21 cellular contexts compared by ENCODE assay signal in genomic region chr2:201890447-201890846, GRCh38.
DNase-seq lines count a peak whose midpoint lies in the region; TF ChIP-seq lines count a peak whose summit lies in the region.
"Had no signal": no experiment of that assay in that cellular context is flagged by ENCODE, and none has a peak within 500 bp of the region (broad histone marks: within the 10 kb centered on the region; RNA-seq: fewer than 3 reads in every experiment).

No MANE protein-coding gene starts in this region.

- H4K20me1 ChIP-seq in SK-N-SH (ENCODE audit: insufficient read depth) = no peaks in the 10 kb centered on the region
- no peaks in the 10 kb centered on the region for H4K20me1 ChIP-seq in osteoblast (ENCODE audit: insufficient read depth, low read length)

- DNase-seq in SK-N-SH (no peak), fibroblast of mammary gland (ENCODE audit: low read depth) (peak; percentile 74), suprapubic skin (ENCODE audit: low spot score in 2 of 2) (no peak), T-helper 2 cell (no peak), NCI-H1048 (lab: John Stamatoyannopoulos, UW) (no peak), osteoblast (ENCODE audit: insufficient read length, low spot score, missing footprints) (no peak)
- DNase-seq: activated CD4-positive, CD25-positive, alpha-beta regulatory T cell treated with anti-CD3 and anti-CD28 coated beads, Interleukin-2, amount 50 U/mL, for 72 hours; activated CD8-positive, alpha-beta memory T cell treated with anti-CD3 and anti-CD28 coated beads, Interleukin-2, amount 10 ng/mL, durations not matched to agents 7 days and 5 days; aorta; glutamatergic neuron; MG63; naive thymus-derived CD8-positive, alpha-beta T cell; NCI-H187; NCI-H345; NK-92 treated with Interleukin-12 subunit alpha and Interleukin-12 subunit beta, amount 100 ng/mL, for 24 hours; Right ventricle myocardium superior; spleen had no signal

- POLR2A ChIA-PET in HEK293 (lab: Yijun Ruan, JAX) (no interaction called here), SK-N-SH (lab: Yijun Ruan, JAX) (no interaction called here)

- TF ChIP-seq POLR2A in suprapubic skin (IDR thresholded peaks at IDR 0.05) = no peak

- peaks cover 7% of the 10 kb centered on the region for H3F3A ChIP-seq in SK-N-SH (replicated peaks; ENCODE audit: insufficient read depth)

- no peaks in the 10 kb centered on the region for H3K27me3 ChIP-seq in SK-N-SH (ENCODE audit: insufficient read depth)
- no peaks in the 10 kb centered on the region for H3K27me3 ChIP-seq in suprapubic skin
- no peaks in the 10 kb centered on the region for H3K27me3 ChIP-seq in osteoblast (ENCODE audit: insufficient read depth, low read length)
- H3K27me3 ChIP-seq: MG63 had no signal

- CTCF ChIA-PET in HEK293 (lab: Yijun Ruan, JAX) = no interaction called here
- CTCF ChIA-PET in SK-N-SH (lab: Yijun Ruan, JAX) = no interaction called here

- H3K4me3 ChIP-seq in HEK293 (ENCODE audit: low read depth, low read length) (no peak overlapping the region), SK-N-SH (ENCODE audit: low read depth in 2 of 2, low read length in 1 of 2) (no peak overlapping the region), fibroblast of mammary gland (ENCODE audit: control insufficient read depth, low read depth, low read length) (no peak overlapping the region), suprapubic skin (no peak overlapping the region), osteoblast (ENCODE audit: insufficient read depth, low read length) (no peak overlapping the region)
- H3K4me3 ChIP-seq: coronary artery, HAP-1, lung, MG63, spleen had no signal

- no peak overlapping the region for H3K9ac ChIP-seq in SK-N-SH

- peak overlapping the region; percentile 3; the same call in 1 of the 2 replicates for H3K4me2 ChIP-seq in SK-N-SH
- no peak overlapping the region for H3K4me2 ChIP-seq in osteoblast (ENCODE audit: insufficient read depth, low read length)

- H2AFZ ChIP-seq in SK-N-SH (ENCODE audit: low read depth) = no peak overlapping the region
- H2AFZ ChIP-seq in osteoblast (ENCODE audit: low read length) = no peak overlapping the region

- H3K36me3 ChIP-seq in HEK293 (ENCODE audit: control insufficient read depth in 2 of 2, insufficient read depth in 1 of 2, low read length in 2 of 2) (no peaks in the 10 kb centered on the region), SK-N-SH (replicated peaks in 1 of 2; ENCODE audit: control insufficient read depth in 1 of 2, insufficient read depth in 2 of 2, low read length in 1 of 2) (no peaks in the 10 kb centered on the region), suprapubic skin (no peaks in the 10 kb centered on the region), osteoblast (ENCODE audit: insufficient read depth, low read length) (no peaks in the 10 kb centered on the region)
- H3K36me3 ChIP-seq: HAP-1, MG63, spleen had no signal

- H3K27ac ChIP-seq in HEK293 (ENCODE audit: extremely low read depth, low read depth, low read length) (no peak overlapping the region), SK-N-SH (ENCODE audit: low read depth in 2 of 2, low read length in 1 of 2) (peak overlapping the region in 1 of 2 experiments; percentile 33; a peak in 2 of 4 replicates), suprapubic skin (peak overlapping the region; percentile 31), osteoblast (ENCODE audit: low read depth, low read length) (no peak overlapping the region)
- H3K27ac ChIP-seq: coronary artery, spleen had no signal

- H3K9me3 ChIP-seq in HEK293 (ENCODE audit: control insufficient read depth, insufficient read depth, low read depth, low read length) = no peaks in the 10 kb centered on the region
- H3K9me3 ChIP-seq in SK-N-SH = no peaks in the 10 kb centered on the region
- no peaks in the 10 kb centered on the region for H3K9me3 ChIP-seq in suprapubic skin
- H3K9me3 ChIP-seq in osteoblast (ENCODE audit: low read depth, low read length) = no peaks in the 10 kb centered on the region
- H3K9me3 ChIP-seq: HAP-1, MG63, spleen had no signal

- H3K9me2 ChIP-seq in SK-N-SH = no peaks in the 10 kb centered on the region

- H3K79me2 ChIP-seq in SK-N-SH (ENCODE audit: insufficient read depth) = no peaks in the 10 kb centered on the region
- no peaks in the 10 kb centered on the region for H3K79me2 ChIP-seq in osteoblast (ENCODE audit: insufficient read depth, low read length)

- TF ChIP-seq RAD21 in SK-N-SH (IDR thresholded peaks at IDR 0.05; ENCODE audit: low read length) = no peak

- H3K4me1 ChIP-seq in HEK293 (ENCODE audit: control insufficient read depth, insufficient read depth, low read length) (peaks cover 26% of the 10 kb centered on the region), SK-N-SH (ENCODE audit: control insufficient read depth in 1 of 2, insufficient read depth in 2 of 2, low read depth in 1 of 2, low read length in 1 of 2) (peaks cover 18 to 38% of the 10 kb centered on the region in 2 experiments; a peak in 3 of 4 replicates), suprapubic skin (peaks cover 29% of the 10 kb centered on the region), osteoblast (ENCODE audit: insufficient read depth, low read length) (peaks cover 19% of the 10 kb centered on the region)
- H3K4me1 ChIP-seq: HAP-1 had no signal

- TF ChIP-seq CTCF in HEK293 (tag by site-specific recombination; IDR thresholded peaks at IDR 0.05) (no peak), SK-N-SH (IDR thresholded peaks at IDR 0.05) (no peak), fibroblast of mammary gland (conservative IDR thresholded peaks at IDR 0.05; ENCODE audit: control insufficient read depth, insufficient read depth, low read depth, low read length) (no peak), suprapubic skin (IDR thresholded peaks at IDR 0.05) (no peak), osteoblast (IDR thresholded peaks at IDR 0.05; ENCODE audit: extremely low read depth, low read depth, low read length) (no peak)

- TF ChIP-seq EP300 in SK-N-SH (IDR thresholded peaks at IDR 0.05; ENCODE audit: borderline replicate concordance in 1 of 2, low read depth in 1 of 2, low read length in 1 of 2) = peak in 1 of 2 experiments; percentile 35; a peak in 1 of 4 replicates
- no peak for TF ChIP-seq EP300 in suprapubic skin (IDR thresholded peaks at IDR 0.05)

TF ChIP-seq in HEK293, 187 proteins besides CTCF, POLR2A, EP300 and RAD21 (continues in another document):
- TF ChIP-seq SCRT2 (tag by site-specific recombination; IDR thresholded peaks at IDR 0.05) (peak; percentile 87), ZNF366 (tag by site-specific recombination; conservative IDR thresholded peaks at IDR 0.05) (peak; percentile 25; the same call in 1 of the 2 replicates), ZNF112 (tag by site-specific recombination; IDR thresholded peaks at IDR 0.05) (no peak), ZNF629 (tag by site-specific recombination; IDR thresholded peaks at IDR 0.05) (peak; percentile 51; the same call in 1 of the 2 replicates), ZNF416 (tag by site-specific recombination; IDR thresholded peaks at IDR 0.05) (no peak)
- TF ChIP-seq, protein P1, sequence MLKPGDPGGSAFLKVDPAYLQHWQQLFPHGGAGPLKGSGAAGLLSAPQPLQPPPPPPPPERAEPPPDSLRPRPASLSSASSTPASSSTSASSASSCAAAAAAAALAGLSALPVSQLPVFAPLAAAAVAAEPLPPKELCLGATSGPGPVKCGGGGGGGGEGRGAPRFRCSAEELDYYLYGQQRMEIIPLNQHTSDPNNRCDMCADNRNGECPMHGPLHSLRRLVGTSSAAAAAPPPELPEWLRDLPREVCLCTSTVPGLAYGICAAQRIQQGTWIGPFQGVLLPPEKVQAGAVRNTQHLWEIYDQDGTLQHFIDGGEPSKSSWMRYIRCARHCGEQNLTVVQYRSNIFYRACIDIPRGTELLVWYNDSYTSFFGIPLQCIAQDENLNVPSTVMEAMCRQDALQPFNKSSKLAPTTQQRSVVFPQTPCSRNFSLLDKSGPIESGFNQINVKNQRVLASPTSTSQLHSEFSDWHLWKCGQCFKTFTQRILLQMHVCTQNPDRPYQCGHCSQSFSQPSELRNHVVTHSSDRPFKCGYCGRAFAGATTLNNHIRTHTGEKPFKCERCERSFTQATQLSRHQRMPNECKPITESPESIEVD (tag by site-specific recombination; IDR thresholded peaks at IDR 0.05) = peak; percentile 41; the same call in 1 of the 2 replicates

TF ChIP-seq in SK-N-SH, 30 proteins besides CTCF, POLR2A, EP300 and RAD21 (continues in another document):
- no peak for TF ChIP-seq MAX (IDR thresholded peaks at IDR 0.05; ENCODE audit: low read depth)
- 0 out of 2 replicates have a peak, but pooled peaks have one; percentile 38 for TF ChIP-seq MEF2A (IDR thresholded peaks at IDR 0.05; ENCODE audit: borderline replicate concordance, low read depth)
- TF ChIP-seq CHD2 (IDR thresholded peaks at IDR 0.05; ENCODE audit: low read length, partially characterized antibody) = no peak
- no peak for TF ChIP-seq REST (IDR thresholded peaks at IDR 0.05; ENCODE audit: low read depth, low read length)
- TF ChIP-seq TCF12 (IDR thresholded peaks at IDR 0.05) = peak; percentile 61
- TF ChIP-seq GATA2 (CRISPR knock-in tag; IDR thresholded peaks at IDR 0.05) = no peak
- TF ChIP-seq MXI1 (IDR thresholded peaks at IDR 0.05; ENCODE audit: low read depth, low read length) = no peak
- TF ChIP-seq JUND (IDR thresholded peaks at IDR 0.05) = peak; percentile 86

Comparison
In these comparisons a context has a peak if more than half of its experiments do, and no peak if none do; other contexts are left out.
1. Of the 4 proteins assayed by ChIP-seq in both HEK293 and SK-N-SH: peak only in HEK293: none; only in SK-N-SH: PBX3; in both: none; in neither: 3.